In genomic region chr12:53866727-53867126, GRCh38 we compare ENCODE assay signal across 24 cellular contexts.
"Had no signal": no experiment of that assay in that cellular context is flagged by ENCODE, and none has a peak within 500 bp of the region (broad histone marks: within the 10 kb centered on the region; RNA-seq: fewer than 3 reads in every experiment).

No MANE protein-coding gene starts in this region.

- H3K9me3 ChIP-seq: heart left ventricle had no signal

- H3K27ac ChIP-seq: brain microvascular endothelial cell, coronary artery, dorsolateral prefrontal cortex, heart left ventricle, WERI-Rb-1 had no signal

- ATAC-seq: activated T-cell treated with anti-CD3 and anti-CD28 coated beads, Interleukin-2, amount 50 U/mL, for 4 hours; activated T-helper 17 cell treated with anti-CD3 and anti-CD28 coated beads, Interleukin-2, amount 50 U/mL, for 72 hours; esophagus mucosa; heart left ventricle; T-helper 17 cell had no signal

- H3K4me3 ChIP-seq: coronary artery, dorsolateral prefrontal cortex, heart left ventricle had no signal

- FAIRE-seq: astrocyte, bronchial epithelial cell, frontal cortex had no signal

- DNase-seq: activated B cell treated with CpG ODN at 0.5 μM for 24 hours; activated CD4-positive, alpha-beta memory T cell treated with anti-CD3 and anti-CD28 coated beads, Interleukin-2, amount 10 ng/mL, durations not matched to agents 7 days and 5 days; activated CD4-positive, alpha-beta T cell treated with anti-CD3 and anti-CD28 coated beads for 48 hours; activated effector memory CD4-positive, alpha-beta T cell treated with Interleukin-2 at 50 U/mL for 16 hours; activated gamma-delta T cell treated with Interleukin-2 at 50 U/mL for 16 hours; activated naive CD4-positive, alpha-beta T cell treated with anti-CD3 and anti-CD28 coated beads, Interleukin-2, amount 50 U/mL, for 16 hours; activated naive CD4-positive, alpha-beta T cell treated with Interleukin-2 at 50 U/mL for 16 hours; activated T-cell treated with anti-CD3 and anti-CD28 coated beads, Interleukin-2, amount 50 U/mL, for 4 hours; amniotic stem cell; anterior cingulate cortex; brain microvascular endothelial cell; dorsolateral prefrontal cortex; effector memory CD4-positive, alpha-beta T cell; endodermal cell; heart left ventricle; T-helper 17 cell; T1000; WERI-Rb-1 had no signal

- H3K4me1 ChIP-seq: heart left ventricle had no signal
